In genomic region chr14:81169711-81170103, GRCh38 we compare ENCODE assay signal across 8 cellular contexts. TPM values are rescaled to one million over a fixed set of nuclear protein-coding genes. Genes with fewer than 3 reads are reported as not detected.
DNase-seq lines count a peak whose midpoint lies in the region; ATAC-seq, FAIRE-seq and TF ChIP-seq lines count a peak whose summit lies in the region.

No MANE protein-coding gene starts in this region.

- H3K4me2 ChIP-seq in keratinocyte (ENCODE audit: control insufficient read depth, extremely low read depth, insufficient read depth, low read depth, low read length), result peak overlapping the region; percentile 89

- H4K20me1 ChIP-seq in keratinocyte (ENCODE audit: control insufficient read depth, extremely low read depth, insufficient read depth, low read length), result no peaks in the 10 kb centered on the region

- TF ChIP-seq CTCF in bronchial epithelial cell (IDR thresholded peaks at IDR 0.05; ENCODE audit: insufficient read depth, low read length, severe bottlenecking) (no peak), keratinocyte (optimal IDR thresholded peaks at IDR 0.05 in 1 of 3, IDR thresholded peaks at IDR 0.05 in 1 of 3, conservative IDR thresholded peaks at IDR 0.05 in 1 of 3; ENCODE audit: extremely low read depth in 1 of 3, insufficient read depth in 2 of 3, low read length in 3 of 3) (no peak)

- dilution Hi-C loops in keratinocyte (cut with MboI; ENCODE audit: extremely low pct_ligation_motif_present, low sequenced_read_pairs), result no loop called here

- peak; percentile 15 for ATAC-seq in HG02588 (IDR thresholded peaks at IDR 0.05; ENCODE audit: unreplicated experiment)

- WGBS in small intestine, 3 donors, result 3 to 5% (median 4%) methylated on average over 10 of the region's 10 CpGs

- no peaks in the 10 kb centered on the region for H3K4me1 ChIP-seq in NT2/D1 (ENCODE audit: insufficient read depth, insufficient read length)
- H3K4me1 ChIP-seq in keratinocyte (ENCODE audit: control insufficient read depth, extremely low read depth, insufficient read depth, low read length), result peaks cover 9% of the 10 kb centered on the region
- no peaks in the 10 kb centered on the region for H3K4me1 ChIP-seq in small intestine (ENCODE audit: control insufficient read depth in 2 of 2, insufficient read depth in 1 of 2, low read depth in 1 of 2, low read length in 1 of 2)

- H3K9me3 ChIP-seq in NT2/D1 (ENCODE audit: insufficient read depth, low read length), result no peaks in the 10 kb centered on the region
- H3K9me3 ChIP-seq in keratinocyte (ENCODE audit: control insufficient read depth, low read depth, low read length), result no peaks in the 10 kb centered on the region
- H3K9me3 ChIP-seq in small intestine (ENCODE audit: control insufficient read depth, low read depth), result no peaks in the 10 kb centered on the region

- no peaks in the 10 kb centered on the region for H3K79me2 ChIP-seq in keratinocyte (ENCODE audit: control insufficient read depth, insufficient read depth, low read length)

- H3K27me3 ChIP-seq in NT2/D1 (ENCODE audit: insufficient read depth, insufficient read length) (no peaks in the 10 kb centered on the region), bronchial epithelial cell (ENCODE audit: control insufficient read depth, insufficient read depth, low read length) (no peaks in the 10 kb centered on the region), keratinocyte (ENCODE audit: control insufficient read depth, extremely low read depth, insufficient read depth, low read length) (no peaks in the 10 kb centered on the region), small intestine (ENCODE audit: control insufficient read depth in 2 of 2, insufficient read depth in 2 of 2, low read length in 2 of 2) (no peaks in the 10 kb centered on the region)

- DNase-seq in activated CD4-positive, alpha-beta T cell treated with anti-CD3 and anti-CD28 coated beads for 48 hours, result peak; percentile 19
- no peak for DNase-seq in activated CD4-positive, alpha-beta T cell treated with anti-CD3 and anti-CD28 coated beads, Interleukin-2, amount 50 U/mL, for 4 hours
- DNase-seq in NT2/D1 (ENCODE audit: low read depth, low spot score) (no peak), bronchial epithelial cell (ENCODE audit: low read depth) (no peak), keratinocyte (ENCODE audit: low read depth, low spot score) (no peak), small intestine (peak; percentile 56), SW480 (ENCODE audit: low spot score) (no peak)

- H3K4me3 ChIP-seq in NT2/D1 (ENCODE audit: insufficient read length, low read depth), result peak overlapping the region; percentile 60
- H3K4me3 ChIP-seq in bronchial epithelial cell (ENCODE audit: low read depth, low read length), result peak overlapping the region; percentile 50
- peak overlapping the region; percentile 52 to 86 (median 81) for H3K4me3 ChIP-seq in keratinocyte (ENCODE audit: control insufficient read depth in 2 of 3, extremely low read depth in 1 of 3, insufficient read depth in 2 of 3, low read depth in 1 of 3, low read length in 3 of 3)
- peak overlapping the region; percentile 34 to 71 for H3K4me3 ChIP-seq in small intestine (ENCODE audit: low read depth in 1 of 2, low read length in 2 of 2)

- no peaks in the 10 kb centered on the region for H3K36me3 ChIP-seq in NT2/D1 (ENCODE audit: insufficient read depth, insufficient read length, low read length)
- no peaks in the 10 kb centered on the region for H3K36me3 ChIP-seq in bronchial epithelial cell (ENCODE audit: control insufficient read depth, insufficient read depth, low read length)
- no peaks in the 10 kb centered on the region for H3K36me3 ChIP-seq in keratinocyte (ENCODE audit: control insufficient read depth in 2 of 2, extremely low read depth in 1 of 2, insufficient read depth in 2 of 2, low read length in 2 of 2)
- no peaks in the 10 kb centered on the region for H3K36me3 ChIP-seq in small intestine (ENCODE audit: control insufficient read depth in 2 of 2, insufficient read depth in 2 of 2, low read length in 2 of 2)

- H3K9ac ChIP-seq in NT2/D1 (ENCODE audit: insufficient read length, low read depth) (peak overlapping the region; percentile 77), keratinocyte (ENCODE audit: control insufficient read depth, extremely low read depth, insufficient read depth, low read length) (peak overlapping the region; percentile 84)

- H3K27ac ChIP-seq in keratinocyte (ENCODE audit: control insufficient read depth, insufficient read depth, low read length) (peak overlapping the region; percentile 10), small intestine (ENCODE audit: low read depth in 1 of 2, low read length in 1 of 2) (peak overlapping the region; percentile 97 to 98)

- peak overlapping the region; percentile 99 for H2AFZ ChIP-seq in keratinocyte (ENCODE audit: control insufficient read depth, low read length)

- FAIRE-seq in bronchial epithelial cell (lab: Jason Lieb, UNC), result no peak
- FAIRE-seq in keratinocyte (lab: Jason Lieb, UNC), result no peak
- FAIRE-seq in small intestine (lab: Jason Lieb, UNC), result no peak

- H3K9me1 ChIP-seq in keratinocyte (ENCODE audit: control insufficient read depth, extremely low read depth, insufficient read depth, low read length), result no peaks in the 10 kb centered on the region

RNA-seq across cellular contexts. Expression of gene GTF2A1, which starts 51.1 kb away (rescaled TPM):
- 19.7 and 25.0 TPM in 2 replicates for total RNA-seq in bronchial epithelial cell
- polyA plus RNA-seq in keratinocyte (17.5 to 19.3 TPM (median 18.0 TPM) in 3 replicates), small intestine (1 to 10 TPM; 4.9 to 8.7 (median 7.0) TPM)
- polyA plus RNA-seq in keratinocyte (2011; ENCODE audit: low read depth), result 42.0 TPM
- polyA plus RNA-seq in keratinocyte (2011; cell fraction: cytosol; rRNA removed), result 7.0 and 9.7 TPM in 2 replicates
- 13.2 and 13.6 TPM in 2 replicates for polyA plus RNA-seq in keratinocyte (2011; cell fraction: nucleus; rRNA removed)
- 12.3 and 15.8 TPM in 2 replicates for polyA plus RNA-seq in keratinocyte (2012; ENCODE audit: low replicate concordance)
- 24.0 to 47.0 TPM (median 31.2 TPM) in 3 replicates for polyA minus RNA-seq in keratinocyte
- polyA minus RNA-seq in keratinocyte (2011; cell fraction: cytosol; rRNA and poly(A)+ RNA removed), result 13.2 TPM
- polyA minus RNA-seq in keratinocyte (2011; cell fraction: nucleus; rRNA and poly(A)+ RNA removed), result 7.6 and 20.9 TPM in 2 replicates

Comparison
In these comparisons a context has a peak if more than half of its experiments do, and no peak if none do; other contexts are left out.
1. DNase-seq: peak in activated CD4-positive, alpha-beta T cell treated with anti-CD3 and anti-CD28 coated beads for 48 hours (single experiment) and small intestine (single experiment); none in activated CD4-positive, alpha-beta T cell treated with anti-CD3 and anti-CD28 coated beads, Interleukin-2, amount 50 U/mL, for 4 hours (0 of 2), NT2/D1 (single experiment), bronchial epithelial cell (single experiment), keratinocyte (single experiment) and SW480 (single experiment).
2. Peak in every context shown above with its lines, with median percentiles within 50 percentile points of each other: H3K4me3 ChIP-seq.